22 cellular contexts compared by ENCODE assay signal in genomic region chr17:79287743-79288142, GRCh38.
"Had no signal": no experiment of that assay in that cellular context is flagged by ENCODE, and none has a peak within 500 bp of the region (broad histone marks: within the 10 kb centered on the region; RNA-seq: fewer than 3 reads in every experiment).

No MANE protein-coding gene starts in this region.

- H3K4me3 ChIP-seq: MG63, SJCRH30 had no signal

- DNase-seq: IMR-90, Karpas-422, KG1, MG63, NCI-H1092, NCI-H1105 treated with DMSO at 0.1 percent for 48 hours, NCI-H1417 treated with DMSO at 0.1 percent for 48 hours, NCI-H146, NCI-H1694 treated with DMSO at 0.1 percent for 48 hours, NCI-H1930, NCI-H2081, NCI-H2107, NCI-H2227 treated with DMSO at 0.1 percent for 48 hours, NCI-H510A, NCI-H524 treated with DMSO at 0.1 percent for 48 hours, NCI-H69, NCI-H774, SHP77 treated with DMSO at 0.1 percent for 48 hours, SJCRH30 had no signal

- H3K36me3 ChIP-seq: MG63, SJCRH30 had no signal

- ATAC-seq: Right ventricle myocardium inferior, SK-N-SH treated with all-trans-retinoic acid at 6 μM for 48 hours had no signal

- H3K9me3 ChIP-seq: MG63, SJCRH30 had no signal

- H3K27ac ChIP-seq: RWPE1, SJCRH30 had no signal

- H3K4me1 ChIP-seq: SJCRH30 had no signal
